ENCODE assay signal across 27 cellular contexts in genomic region chr6:74410630-74411029, GRCh38.
DNase-seq lines count a peak whose midpoint lies in the region; ATAC-seq and TF ChIP-seq lines count a peak whose summit lies in the region.
"Had no signal": no experiment of that assay in that cellular context is flagged by ENCODE, and none has a peak within 500 bp of the region (broad histone marks: within the 10 kb centered on the region; RNA-seq: fewer than 3 reads in every experiment).

No MANE protein-coding gene starts in this region.

- no peak overlapping the region for H3K4me3 Mint-ChIP-seq in HFFc6
- H3K4me3 Mint-ChIP-seq: activated CD4-positive, alpha-beta T cell treated with anti-CD3 and anti-CD28 coated beads for 36 hours; activated naive CD8-positive, alpha-beta T cell; activated T-helper 1 cell treated with anti-CD3 and anti-CD28 coated beads, Interleukin-12 subunit alpha, Interleukin-12 subunit beta, Interleukin-2, Interleukin-4 antibody, amounts not matched to agents 30 ng/mL and 10 ng/mL and 1 ng/mL, durations not matched to agents 14 hours and 24 hours and 36 hours; CD14-positive monocyte; memory B cell; naive thymus-derived CD8-positive, alpha-beta T cell; type B pancreatic cell had no signal

- H3K27ac Mint-ChIP-seq in HFFc6: no peak overlapping the region
- H3K27ac Mint-ChIP-seq: activated CD4-positive, alpha-beta T cell treated with anti-CD3 and anti-CD28 coated beads for 36 hours; activated naive CD8-positive, alpha-beta T cell; activated T-helper 1 cell treated with anti-CD3 and anti-CD28 coated beads, Interleukin-12 subunit alpha, Interleukin-12 subunit beta, Interleukin-2, Interleukin-4 antibody, amounts not matched to agents 30 ng/mL and 10 ng/mL and 1 ng/mL, durations not matched to agents 14 hours and 24 hours and 36 hours; CD14-positive monocyte; memory B cell; naive thymus-derived CD8-positive, alpha-beta T cell; type B pancreatic cell had no signal

- no peaks in the 10 kb centered on the region for H3K9me3 Mint-ChIP-seq in HFFc6
- H3K9me3 Mint-ChIP-seq: activated T-helper 1 cell treated with anti-CD3 and anti-CD28 coated beads, Interleukin-12 subunit alpha, Interleukin-12 subunit beta, Interleukin-2, Interleukin-4 antibody, amounts not matched to agents 30 ng/mL and 10 ng/mL and 1 ng/mL, durations not matched to agents 14 hours and 24 hours and 36 hours; type B pancreatic cell had no signal

- TF ChIP-seq CTCF in AG09319 (IDR thresholded peaks at IDR 0.05; ENCODE audit: low read depth, low read length) (no peak), HFFc6 (IDR thresholded peaks at IDR 0.05) (no peak), astrocyte of the spinal cord (IDR thresholded peaks at IDR 0.05; ENCODE audit: low read depth, low read length) (no peak)

- H3K4me3 ChIP-seq in astrocyte of the spinal cord (ENCODE audit: low read depth, low read length): no peak overlapping the region
- H3K4me3 ChIP-seq: colonic mucosa, esophagus squamous epithelium, right atrium auricular region had no signal

- H3K4me1 Mint-ChIP-seq in HFFc6 (ENCODE audit: low read depth): no peaks in the 10 kb centered on the region
- H3K4me1 Mint-ChIP-seq: activated CD4-positive, alpha-beta T cell treated with anti-CD3 and anti-CD28 coated beads for 36 hours; CD14-positive monocyte; memory B cell; naive thymus-derived CD8-positive, alpha-beta T cell had no signal

- ATAC-seq in GM18861 (IDR thresholded peaks at IDR 0.05; ENCODE audit: unreplicated experiment): no peak
- ATAC-seq in GM18498 (IDR thresholded peaks at IDR 0.05; ENCODE audit: unreplicated experiment): no peak
- ATAC-seq: activated CD4-positive, alpha-beta T cell treated with anti-CD3 and anti-CD28 coated beads for 36 hours; naive thymus-derived CD8-positive, alpha-beta T cell had no signal

- in situ Hi-C loops in astrocyte of the spinal cord (cut with HindIII; ENCODE audit: low sequenced_read_pairs): no loop called here

- DNase-seq in AG09319 (ENCODE audit: extremely low read depth, low read depth): peak; percentile 28
- peak; percentile 29 for DNase-seq in HFFc6
- peak; percentile 76 for DNase-seq in astrocyte of the spinal cord (ENCODE audit: low read depth, low spot score)
- peak; percentile 63 for DNase-seq in myocyte (ENCODE audit: low read depth)
- DNase-seq in midbrain (lab: John Stamatoyannopoulos, UW): no peak
- no peak for DNase-seq in cerebellar nuclear complex (lab: John Stamatoyannopoulos, UW)
- DNase-seq: activated CD4-positive, alpha-beta T cell treated with anti-CD3 and anti-CD28 coated beads for 36 hours; brain microvascular endothelial cell; colonic mucosa; esophagus squamous epithelium; head of caudate nucleus; KG1; MV-4-11; naive thymus-derived CD8-positive, alpha-beta T cell; NCI-H1694 treated with DMSO at 0.1 percent for 48 hours; NCI-H2227 treated with DMSO at 0.1 percent for 48 hours; NCI-H82; OCI-M1; Right ventricle myocardium superior had no signal

- H3K27me3 Mint-ChIP-seq in HFFc6 (ENCODE audit: insufficient read depth): no peaks in the 10 kb centered on the region; the same call in 1 of the 2 replicates
- H3K27me3 Mint-ChIP-seq: activated CD4-positive, alpha-beta T cell treated with anti-CD3 and anti-CD28 coated beads for 36 hours; activated naive CD8-positive, alpha-beta T cell; memory B cell; naive thymus-derived CD8-positive, alpha-beta T cell; type B pancreatic cell had no signal

- H3K36me3 Mint-ChIP-seq in HFFc6 (ENCODE audit: low read depth): no peaks in the 10 kb centered on the region
- H3K36me3 Mint-ChIP-seq: activated naive CD8-positive, alpha-beta T cell; CD14-positive monocyte; memory B cell; naive thymus-derived CD8-positive, alpha-beta T cell; type B pancreatic cell had no signal

Comparison
In these comparisons a context has a peak if more than half of its experiments do, and no peak if none do; other contexts are left out.
1. DNase-seq: peak in AG09319 (single experiment), HFFc6 (single experiment), astrocyte of the spinal cord (single experiment) and myocyte (single experiment); none in midbrain (single experiment) and cerebellar nuclear complex (0 of 2).